Comparison of ENCODE assay signal across 8 cellular contexts in genomic region chr6:79806661-79807060, GRCh38.
DNase-seq lines count a peak whose midpoint lies in the region; ATAC-seq, FAIRE-seq and TF ChIP-seq lines count a peak whose summit lies in the region.
"Not testable (repeated sequence)": the region's sequence is repeated elsewhere in the genome, so short reads cannot be mapped to it uniquely, and the experiment has no call there.

No MANE protein-coding gene starts in this region.

- POLR2A ChIA-PET in A549 (lab: Yijun Ruan, JAX); IMR-90 (lab: Charles Lee; ENCODE audit: unreplicated experiment); activated CD4-positive, alpha-beta T cell treated with anti-CD3 and anti-CD28 coated beads for 36 hours (lab: Charles Lee); HepG2 (lab: Yijun Ruan, JAX): not testable (repeated sequence)
- POLR2A ChIA-PET in K562 (lab: Yijun Ruan, JAX), result interaction anchor here (1.0 kb wide), 1 partner anchor 12 kb away, joined by 3 read pairs; no protein-coding TSS in a partner anchor

- H2AFZ ChIP-seq in IMR-90 (replicated peaks; ENCODE audit: low read length, poor library complexity); K562 (ENCODE audit: low read depth, low read length); HepG2 (ENCODE audit: low read length): not testable (repeated sequence)

- not testable (repeated sequence) for H3K27ac ChIP-seq in A549; IMR-90 (ENCODE audit: insufficient read depth, low read length); K562 (ENCODE audit: extremely low read depth, low read depth, low read length); HepG2 (ENCODE audit: extremely low read length, insufficient read depth, low read length)

- not testable (repeated sequence) for H3K9me1 ChIP-seq in IMR-90 (ENCODE audit: insufficient read depth, low read length); K562 (ENCODE audit: control insufficient read depth, insufficient read depth, low read length)

- H3K9ac ChIP-seq in IMR-90 (ENCODE audit: low read depth, low read length); K562 (ENCODE audit: insufficient read depth in 1 of 2, low read depth in 2 of 2, low read length in 2 of 2); HepG2 (ENCODE audit: insufficient read depth, low read depth, low read length): not testable (repeated sequence)

- not testable (repeated sequence) for H3K27ac Mint-ChIP-seq in activated CD4-positive, alpha-beta T cell treated with anti-CD3 and anti-CD28 coated beads for 36 hours
- peak overlapping the region; percentile 76 for H3K27ac Mint-ChIP-seq in glutamatergic neuron (ENCODE audit: unreplicated experiment)

- H2BK20ac ChIP-seq in IMR-90 (ENCODE audit: low read depth, low read length), result not testable (repeated sequence)

- TF ChIP-seq RAD21 in A549 (conservative IDR thresholded peaks at IDR 0.05 in 1 of 2, IDR thresholded peaks at IDR 0.05 in 1 of 2); IMR-90 (IDR thresholded peaks at IDR 0.05; ENCODE audit: low read length); K562 (CRISPR knock-in tag; conservative IDR thresholded peaks at IDR 0.05 in 1 of 2, IDR thresholded peaks at IDR 0.05 in 1 of 2); HepG2 (CRISPR knock-in tag; IDR thresholded peaks at IDR 0.05): not testable (repeated sequence)

- not testable (repeated sequence) for H2BK15ac ChIP-seq in IMR-90 (ENCODE audit: low read depth, low read length)

- H4K20me1 ChIP-seq in IMR-90 (ENCODE audit: insufficient read depth, low read length); K562 (replicated peaks; ENCODE audit: control insufficient read depth, insufficient read depth, low read length); HepG2 (ENCODE audit: insufficient read depth, low read length): not testable (repeated sequence)

- not testable (repeated sequence) for H3K14ac ChIP-seq in IMR-90 (replicated peaks; ENCODE audit: low read depth, low read length)

- not testable (repeated sequence) for H3K79me1 ChIP-seq in IMR-90 (ENCODE audit: low read depth in 1 of 2, low read length in 2 of 2)

- intact Hi-C loops in IMR-90 (cut with micrococcal nuclease); activated CD4-positive, alpha-beta T cell treated with anti-CD3 and anti-CD28 coated beads for 36 hours (cut with DNase I, micrococcal nuclease); K562 (cut with micrococcal nuclease); HepG2 (cut with micrococcal nuclease; ENCODE audit: unreplicated experiment): not testable (repeated sequence)

- H2BK120ac ChIP-seq in IMR-90 (ENCODE audit: low read depth, low read length), result not testable (repeated sequence)

- not testable (repeated sequence) for H3K4me3 ChIP-seq in A549; IMR-90 (ENCODE audit: insufficient read depth, low read depth, low read length); K562; HepG2 (replicated peaks in 1 of 3; ENCODE audit: insufficient read depth in 1 of 3, low read depth in 2 of 3, low read length in 3 of 3)

- H2BK5ac ChIP-seq in IMR-90 (ENCODE audit: low read depth, low read length, poor library complexity, severe bottlenecking), result not testable (repeated sequence)

- H3K36me3 ChIP-seq in IMR-90 (ENCODE audit: control insufficient read depth, insufficient read depth, low read length); K562 (ENCODE audit: control insufficient read depth, insufficient read depth, low read length); HepG2 (replicated peaks in 1 of 2; ENCODE audit: control insufficient read depth in 1 of 2, insufficient read depth in 2 of 2, low read length in 2 of 2): not testable (repeated sequence)

- not testable (repeated sequence) for H3K18ac ChIP-seq in IMR-90 (ENCODE audit: low read depth, low read length)

- not testable (repeated sequence) for DNase-seq in A549 (ENCODE audit: low read depth in 1 of 2, low spot score in 1 of 2); IMR-90; K562 (ENCODE audit: extremely low read depth in 1 of 4, low spot score in 3 of 4); glutamatergic neuron; HepG2 (ENCODE audit: low spot score)
- DNase-seq in NAMALWA (ENCODE audit: low spot score), result peak; percentile 38
- DNase-seq in activated CD4-positive, alpha-beta T cell treated with anti-CD3 and anti-CD28 coated beads for 36 hours, result peak; percentile 5
- peak; percentile 2 to 10 for DNase-seq in erythroblast (lab: John Stamatoyannopoulos, UW)

- TF ChIP-seq POLR2A in A549 (IDR thresholded peaks at IDR 0.05; ENCODE audit: low read length); IMR-90 (IDR thresholded peaks at IDR 0.05; ENCODE audit: low read depth, low read length); K562 (conservative IDR thresholded peaks at IDR 0.05); erythroblast (IDR thresholded peaks at IDR 0.05; ENCODE audit: low read length); HepG2 (IDR thresholded peaks at IDR 0.05; ENCODE audit: insufficient read depth in 1 of 2, low read depth in 2 of 2, low read length in 2 of 2): not testable (repeated sequence)

- not testable (repeated sequence) for H4K8ac ChIP-seq in IMR-90 (ENCODE audit: low read depth in 2 of 2, low read length in 2 of 2)

- H3K4me1 ChIP-seq in A549; IMR-90 (ENCODE audit: control insufficient read depth, insufficient read depth, low read length); K562 (replicated peaks in 1 of 2; ENCODE audit: control insufficient read depth in 2 of 2, insufficient read depth in 2 of 2, low read length in 2 of 2); HepG2 (ENCODE audit: insufficient read depth, low read length): not testable (repeated sequence)

- not testable (repeated sequence) for H3K4me3 Mint-ChIP-seq in activated CD4-positive, alpha-beta T cell treated with anti-CD3 and anti-CD28 coated beads for 36 hours; glutamatergic neuron (ENCODE audit: unreplicated experiment)

- H3K56ac ChIP-seq in IMR-90 (ENCODE audit: extremely low read depth, insufficient read depth, low read length), result not testable (repeated sequence)

- not testable (repeated sequence) for FAIRE-seq in A549 (lab: Jason Lieb, UNC); K562 (lab: Jason Lieb, UNC); HepG2 (lab: Jason Lieb, UNC)

- not testable (repeated sequence) for H4K91ac ChIP-seq in IMR-90 (ENCODE audit: insufficient read depth, low read depth, low read length)

- not testable (repeated sequence) for H3K79me2 ChIP-seq in K562 (ENCODE audit: control insufficient read depth, insufficient read depth, low read length); HepG2 (ENCODE audit: insufficient read depth, low read length)

- H3K23ac ChIP-seq in IMR-90 (ENCODE audit: low read depth, low read length), result not testable (repeated sequence)

- H3K27me3 ChIP-seq in IMR-90 (ENCODE audit: control insufficient read depth, insufficient read depth, low read length); K562 (ENCODE audit: control insufficient read depth in 2 of 2, insufficient read depth in 2 of 2, low read length in 2 of 2): not testable (repeated sequence)
- H3K27me3 ChIP-seq in HepG2 (ENCODE audit: control insufficient read depth in 1 of 2, insufficient read depth in 2 of 2, low read length in 2 of 2), result peaks cover 0 to 13% of the 10 kb centered on the region in 2 experiments; a peak in 2 of 5 replicates

- H4K5ac ChIP-seq in IMR-90 (ENCODE audit: low read depth, low read length), result not testable (repeated sequence)

- not testable (repeated sequence) for BruUV-seq in IMR-90 (replicated peaks; lab: Mats Ljungman, UMichigan); K562 (replicated peaks; lab: Mats Ljungman, UMichigan); HepG2 (replicated peaks; lab: Mats Ljungman, UMichigan)

- not testable (repeated sequence) for H2AK5ac ChIP-seq in IMR-90 (ENCODE audit: low read depth, low read length)

- H3K4me1 Mint-ChIP-seq in activated CD4-positive, alpha-beta T cell treated with anti-CD3 and anti-CD28 coated beads for 36 hours, result not testable (repeated sequence)
- H3K4me1 Mint-ChIP-seq in glutamatergic neuron (ENCODE audit: low read depth, unreplicated experiment), result peaks cover 47% of the 10 kb centered on the region

- not testable (repeated sequence) for H3K9me3 ChIP-seq in A549; IMR-90 (ENCODE audit: control insufficient read depth, insufficient read depth, low read length); K562 (replicated peaks; ENCODE audit: control insufficient read depth, insufficient read depth, low read depth, low read length); HepG2 (ENCODE audit: low read length)

- not testable (repeated sequence) for H3K4me2 ChIP-seq in A549; IMR-90 (ENCODE audit: low read depth, low read length); K562 (ENCODE audit: insufficient read depth, low read length); HepG2 (ENCODE audit: low read depth, low read length)

- H3K27me3 Mint-ChIP-seq in activated CD4-positive, alpha-beta T cell treated with anti-CD3 and anti-CD28 coated beads for 36 hours, result peaks cover 15% of the 10 kb centered on the region
- H3K27me3 Mint-ChIP-seq in glutamatergic neuron (ENCODE audit: unreplicated experiment), result peaks cover 11% of the 10 kb centered on the region

- in situ Hi-C loops in IMR-90 (cut with MboI; ENCODE audit: low sequenced_read_pairs); K562 (cut with MboI); HepG2 (cut with HindIII; ENCODE audit: extremely low pct_ligation_motif_present, low pct_unique_long_range_greater_than_20kb): not testable (repeated sequence)

- H3K9me3 Mint-ChIP-seq in activated CD4-positive, alpha-beta T cell treated with anti-CD3 and anti-CD28 coated beads for 36 hours (ENCODE audit: low read depth), result not testable (repeated sequence)
- H3K9me3 Mint-ChIP-seq in glutamatergic neuron (ENCODE audit: unreplicated experiment), result peaks cover 16% of the 10 kb centered on the region

- not testable (repeated sequence) for H3K36me3 Mint-ChIP-seq in activated CD4-positive, alpha-beta T cell treated with anti-CD3 and anti-CD28 coated beads for 36 hours (ENCODE audit: low read depth); glutamatergic neuron (ENCODE audit: unreplicated experiment)

- dilution Hi-C loops in IMR-90 (cut with HindIII; ENCODE audit: low sequenced_read_pairs, unreplicated experiment), result not testable (repeated sequence)

- not testable (repeated sequence) for H2AK9ac ChIP-seq in IMR-90 (replicated peaks; ENCODE audit: low read depth, low read length, poor library complexity)

- CTCF ChIA-PET in A549 (lab: Yijun Ruan, JAX); IMR-90 (lab: Yijun Ruan, JAX); K562 (lab: Yijun Ruan, JAX; ENCODE audit: low intra/inter-chr PET ratio); HepG2 (lab: Yijun Ruan, JAX; ENCODE audit: low intra/inter-chr PET ratio, low total read pairs): not testable (repeated sequence)
- CTCF ChIA-PET in activated CD4-positive, alpha-beta T cell treated with anti-CD3 and anti-CD28 coated beads for 36 hours (lab: Charles Lee), result interaction anchor here (0.6 kb wide), 1 partner anchor 39 kb away, joined by 3 read pairs; no protein-coding TSS in a partner anchor

- not testable (repeated sequence) for ATAC-seq in A549; IMR-90 (ENCODE audit: low read depth); activated CD4-positive, alpha-beta T cell treated with anti-CD3 and anti-CD28 coated beads for 36 hours; K562; HepG2

- not testable (repeated sequence) for TF ChIP-seq CTCF in A549 (IDR thresholded peaks at IDR 0.05); IMR-90 (conservative IDR thresholded peaks at IDR 0.05; ENCODE audit: low read depth, low read length); K562 (IDR thresholded peaks at IDR 0.05 in 2 of 3, conservative IDR thresholded peaks at IDR 0.05 in 1 of 3; ENCODE audit: insufficient read depth in 2 of 3, low read depth in 1 of 3, low read length in 3 of 3); glutamatergic neuron (IDR thresholded peaks at IDR 0.05; ENCODE audit: partially characterized antibody, unreplicated experiment); HepG2 (CRISPR knock-in tag; IDR thresholded peaks at IDR 0.05)

- not testable (repeated sequence) for H3K4ac ChIP-seq in IMR-90 (ENCODE audit: low read depth, low read length)

- not testable (repeated sequence) for TF ChIP-seq EP300 in A549 (IDR thresholded peaks at IDR 0.05); K562 (IDR thresholded peaks at IDR 0.05; ENCODE audit: low read length); HepG2 (IDR thresholded peaks at IDR 0.05; ENCODE audit: low read depth in 2 of 2, low read length in 2 of 2); HepG2 (CRISPR knock-in tag; IDR thresholded peaks at IDR 0.05; ENCODE audit: borderline replicate concordance)

- WGBS in A549 (ENCODE audit: missing lambda C conversion rate), result 61% methylated on average over 3 of the region's 5 CpGs
- 75% methylated on average over 2 of the region's 5 CpGs; no CpG with 5 or more reads in 1 of the 2 experiments for WGBS in IMR-90 (ENCODE audit: extremely low coverage in 2 of 2, insufficient read length in 1 of 2), 2 experiments
- WGBS in K562 (ENCODE audit: insufficient coverage, low coverage, missing lambda C conversion rate), result 10% methylated on average over 5 of the region's 5 CpGs
- WGBS in HepG2 (ENCODE audit: low lambda C conversion rate), result 43% methylated on average over 5 of the region's 5 CpGs
